Comparison of ENCODE assay signal across 1 cellular context in genomic region chr5:89282038-89282831, GRCh38.
TF ChIP-seq lines count a peak whose summit lies in the region.

No MANE protein-coding gene starts in this region.

TF ChIP-seq in endothelial cell of umbilical vein, 7 proteins besides CTCF, POLR2A, EP300 and RAD21:
- TF ChIP-seq MYC (IDR thresholded peaks at IDR 0.05; ENCODE audit: low read depth, low read length) (no peak), GATA2 (IDR thresholded peaks at IDR 0.05; ENCODE audit: insufficient read depth, insufficient read length, low read depth, low read length) (no peak), POLR2AphosphoS5 (IDR thresholded peaks at IDR 0.05; ENCODE audit: insufficient read depth, low read depth, low read length) (no peak), EZH2 (IDR thresholded peaks at IDR 0.05; ENCODE audit: borderline replicate concordance, low read depth, low read length, severe bottlenecking) (no peak), FOS (IDR thresholded peaks at IDR 0.05; ENCODE audit: borderline replicate concordance, insufficient read depth, low read length) (no peak), JUN (IDR thresholded peaks at IDR 0.05; ENCODE audit: borderline replicate concordance, insufficient read depth, insufficient read length, low read depth) (no peak), MAX (IDR thresholded peaks at IDR 0.05; ENCODE audit: insufficient read depth, insufficient read length) (no peak)
